ENCODE assay signal across 17 cellular contexts in genomic region chr15:60546764-60547163, GRCh38.
A peak's percentile ranks its signal among the peaks of the same experiment; 100 is the strongest.
DNase-seq lines count a peak whose midpoint lies in the region; ATAC-seq and TF ChIP-seq lines count a peak whose summit lies in the region.
"Had no signal": no experiment of that assay in that cellular context is flagged by ENCODE, and none has a peak within 500 bp of the region (broad histone marks: within the 10 kb centered on the region; RNA-seq: fewer than 3 reads in every experiment).

No MANE protein-coding gene starts in this region.

- no peaks in the 10 kb centered on the region for H4K20me1 ChIP-seq in hepatocyte (ENCODE audit: insufficient read depth, poor library complexity, severe bottlenecking)

- peak in 4 of 5 donors; percentile 47 to 83 (median 68) for DNase-seq in CD4-positive, alpha-beta memory T cell
- peak; percentile 58 for DNase-seq in GM12865 (ENCODE audit: low read depth)
- no peak for DNase-seq in activated T-helper 1 cell treated with anti-CD3 and anti-CD28 coated beads, Interleukin-12 subunit alpha, Interleukin-12 subunit beta, Interleukin-2, Interleukin-4 antibody, amounts not matched to agents 30 ng/mL and 10 ng/mL and 1 ng/mL, durations not matched to agents 14 hours and 24 hours and 36 hours (ENCODE audit: low spot score)
- DNase-seq in naive thymus-derived CD8-positive, alpha-beta T cell, result no peak
- no peak for DNase-seq in hepatocyte (ENCODE audit: low spot score)
- DNase-seq in retina, result no peak
- DNase-seq: colonic mucosa, foreskin fibroblast, HFFc6, midbrain, NCI-H226, nucleus accumbens, transverse colon, WERI-Rb-1 had no signal

- intact Hi-C loops in CD4-positive, alpha-beta memory T cell (cut with micrococcal nuclease), result no loop called here
- intact Hi-C loops in activated T-helper 1 cell treated with anti-CD3 and anti-CD28 coated beads, Interleukin-12 subunit alpha, Interleukin-12 subunit beta, Interleukin-2, Interleukin-4 antibody, amounts not matched to agents 30 ng/mL and 10 ng/mL and 1 ng/mL, durations not matched to agents 14 hours and 24 hours and 36 hours (cut with micrococcal nuclease), result loop anchor here (1.0 to 10.0 kb wide), 2 partner anchors 123 to 632 kb away; no protein-coding TSS in a partner anchor

- peaks cover 100% of the 10 kb centered on the region for H3K4me1 ChIP-seq in CD4-positive, alpha-beta memory T cell (ENCODE audit: insufficient read depth, low read length)
- no peaks in the 10 kb centered on the region for H3K4me1 ChIP-seq in hepatocyte (ENCODE audit: insufficient read depth)
- H3K4me1 ChIP-seq: colonic mucosa, transverse colon had no signal

- 87% methylated on average over 8 of the region's 8 CpGs for WGBS in hepatocyte (ENCODE audit: low lambda C conversion rate, missing lambda C conversion rate)

- ATAC-seq in naive thymus-derived CD8-positive, alpha-beta T cell, result peak in 1 of 2 donors; percentile 22
- no peak for ATAC-seq in HG03571 (IDR thresholded peaks at IDR 0.05; ENCODE audit: unreplicated experiment)
- ATAC-seq: GM12878, sciatic nerve had no signal

- H3K9me3 Mint-ChIP-seq in CD4-positive, alpha-beta memory T cell, result peaks cover 0 to 5% (median 0%) of the 10 kb centered on the region in 8 donors
- H3K9me3 Mint-ChIP-seq in activated T-helper 1 cell treated with anti-CD3 and anti-CD28 coated beads, Interleukin-12 subunit alpha, Interleukin-12 subunit beta, Interleukin-2, Interleukin-4 antibody, amounts not matched to agents 30 ng/mL and 10 ng/mL and 1 ng/mL, durations not matched to agents 14 hours and 24 hours and 36 hours, result no peaks in the 10 kb centered on the region
- no peaks in the 10 kb centered on the region for H3K9me3 Mint-ChIP-seq in naive thymus-derived CD8-positive, alpha-beta T cell
- H3K9me3 Mint-ChIP-seq: HFFc6 had no signal

- H3K9me3 ChIP-seq in CD4-positive, alpha-beta memory T cell (ENCODE audit: control insufficient read depth in 1 of 2, low read length in 2 of 2), result no peaks in the 10 kb centered on the region
- no peaks in the 10 kb centered on the region for H3K9me3 ChIP-seq in hepatocyte (ENCODE audit: low read depth)
- H3K9me3 ChIP-seq: colonic mucosa, transverse colon had no signal

- peak overlapping the region; percentile 68 for H3K27ac ChIP-seq in CD4-positive, alpha-beta memory T cell (ENCODE audit: low read depth, low read length)
- no peak overlapping the region for H3K27ac ChIP-seq in hepatocyte
- H3K27ac ChIP-seq: colonic mucosa, transverse colon, WERI-Rb-1 had no signal

- CTCF ChIA-PET in CD4-positive, alpha-beta memory T cell (lab: Charles Lee; ENCODE audit: partially characterized antibody), result interaction anchor here (1.0 to 2.3 kb wide), 8 partner anchors 9 to 370 kb away, joined by 3 to 12 read pairs (median 4); no protein-coding TSS in a partner anchor

- peak overlapping the region in 7 of 8 donors; percentile 11 to 77 (median 67) for H3K4me3 Mint-ChIP-seq in CD4-positive, alpha-beta memory T cell
- H3K4me3 Mint-ChIP-seq in activated T-helper 1 cell treated with anti-CD3 and anti-CD28 coated beads, Interleukin-12 subunit alpha, Interleukin-12 subunit beta, Interleukin-2, Interleukin-4 antibody, amounts not matched to agents 30 ng/mL and 10 ng/mL and 1 ng/mL, durations not matched to agents 14 hours and 24 hours and 36 hours, result no peak overlapping the region
- H3K4me3 Mint-ChIP-seq in naive thymus-derived CD8-positive, alpha-beta T cell, result peak overlapping the region in 9 of 10 donors; percentile 6 to 58 (median 44)
- H3K4me3 Mint-ChIP-seq: HFFc6 had no signal

- H3K4me2 ChIP-seq in hepatocyte, result no peak overlapping the region

- H3K36me3 Mint-ChIP-seq in CD4-positive, alpha-beta memory T cell, result peaks cover 19 to 51% of the 10 kb centered on the region in 2 donors
- peaks cover 34% of the 10 kb centered on the region for H3K36me3 Mint-ChIP-seq in activated T-helper 1 cell treated with anti-CD3 and anti-CD28 coated beads, Interleukin-12 subunit alpha, Interleukin-12 subunit beta, Interleukin-2, Interleukin-4 antibody, amounts not matched to agents 30 ng/mL and 10 ng/mL and 1 ng/mL, durations not matched to agents 14 hours and 24 hours and 36 hours (ENCODE audit: low read depth)
- peaks cover 0 to 24% (median 11%) of the 10 kb centered on the region in 3 donors for H3K36me3 Mint-ChIP-seq in naive thymus-derived CD8-positive, alpha-beta T cell

- no peaks in the 10 kb centered on the region for H3K27me3 ChIP-seq in CD4-positive, alpha-beta memory T cell (ENCODE audit: insufficient read depth, low read length)
- no peaks in the 10 kb centered on the region for H3K27me3 ChIP-seq in hepatocyte
- H3K27me3 ChIP-seq: colonic mucosa, transverse colon had no signal

- no peaks in the 10 kb centered on the region for H3K27me3 Mint-ChIP-seq in CD4-positive, alpha-beta memory T cell
- no peaks in the 10 kb centered on the region for H3K27me3 Mint-ChIP-seq in activated T-helper 1 cell treated with anti-CD3 and anti-CD28 coated beads, Interleukin-12 subunit alpha, Interleukin-12 subunit beta, Interleukin-2, Interleukin-4 antibody, amounts not matched to agents 30 ng/mL and 10 ng/mL and 1 ng/mL, durations not matched to agents 14 hours and 24 hours and 36 hours (ENCODE audit: insufficient read depth)
- no peaks in the 10 kb centered on the region for H3K27me3 Mint-ChIP-seq in naive thymus-derived CD8-positive, alpha-beta T cell

- peak overlapping the region; percentile 92 to 99 (median 97) for H3K27ac Mint-ChIP-seq in CD4-positive, alpha-beta memory T cell
- peak overlapping the region; percentile 93 for H3K27ac Mint-ChIP-seq in activated T-helper 1 cell treated with anti-CD3 and anti-CD28 coated beads, Interleukin-12 subunit alpha, Interleukin-12 subunit beta, Interleukin-2, Interleukin-4 antibody, amounts not matched to agents 30 ng/mL and 10 ng/mL and 1 ng/mL, durations not matched to agents 14 hours and 24 hours and 36 hours
- H3K27ac Mint-ChIP-seq in naive thymus-derived CD8-positive, alpha-beta T cell, result peak overlapping the region; percentile 86 to 99 (median 92)
- H3K27ac Mint-ChIP-seq: HFFc6 had no signal

- H3K4me1 Mint-ChIP-seq in CD4-positive, alpha-beta memory T cell, result peaks cover 79 to 100% (median 89%) of the 10 kb centered on the region in 4 donors
- peaks cover 96% of the 10 kb centered on the region for H3K4me1 Mint-ChIP-seq in activated T-helper 1 cell treated with anti-CD3 and anti-CD28 coated beads, Interleukin-12 subunit alpha, Interleukin-12 subunit beta, Interleukin-2, Interleukin-4 antibody, amounts not matched to agents 30 ng/mL and 10 ng/mL and 1 ng/mL, durations not matched to agents 14 hours and 24 hours and 36 hours (ENCODE audit: low read depth)
- H3K4me1 Mint-ChIP-seq in naive thymus-derived CD8-positive, alpha-beta T cell, result peaks cover 55 to 97% (median 95%) of the 10 kb centered on the region in 4 donors

- H2AFZ ChIP-seq in hepatocyte, result no peak overlapping the region

- no peaks in the 10 kb centered on the region for H3K36me3 ChIP-seq in CD4-positive, alpha-beta memory T cell (ENCODE audit: insufficient read depth, low read length)
- no peaks in the 10 kb centered on the region for H3K36me3 ChIP-seq in hepatocyte (replicated peaks; ENCODE audit: insufficient read depth, low read depth)
- H3K36me3 ChIP-seq: colonic mucosa, transverse colon, WERI-Rb-1 had no signal

- H3K4me3 ChIP-seq in CD4-positive, alpha-beta memory T cell (ENCODE audit: low read length in 2 of 2), result no peak overlapping the region
- no peak overlapping the region for H3K4me3 ChIP-seq in GM12865 (ENCODE audit: low read depth, low read length)
- H3K4me3 ChIP-seq in hepatocyte, result no peak overlapping the region
- H3K4me3 ChIP-seq: colonic mucosa, transverse colon had no signal

- H3K79me2 ChIP-seq in hepatocyte, result no peaks in the 10 kb centered on the region

- no peaks in the 10 kb centered on the region for H3K9me2 ChIP-seq in hepatocyte (replicated peaks; ENCODE audit: insufficient read depth)

- POLR2A ChIA-PET in CD4-positive, alpha-beta memory T cell (lab: Charles Lee; ENCODE audit: partially characterized antibody), result interaction anchor here (0.6 to 10.6 kb wide), 10 partner anchors 16 to 252 kb away, joined by 3 to 381 read pairs (median 4); no protein-coding TSS in a partner anchor
- POLR2A ChIA-PET in naive thymus-derived CD8-positive, alpha-beta T cell (lab: Charles Lee), result interaction anchor here (0.7 to 2.0 kb wide), 5 partner anchors 14 to 46 kb away, joined by 3 to 7 read pairs (median 4); no protein-coding TSS in a partner anchor

- TF ChIP-seq CTCF in GM12865 (IDR thresholded peaks at IDR 0.05; ENCODE audit: insufficient read depth, low read depth, low read length, missing control alignments), result no peak
- TF ChIP-seq CTCF in hepatocyte (IDR thresholded peaks at IDR 0.05; ENCODE audit: poor library complexity), result no peak

Comparison
In these comparisons a context has a peak if more than half of its experiments do, and no peak if none do; other contexts are left out.
1. DNase-seq: peak in CD4-positive, alpha-beta memory T cell (4 of 5) and GM12865 (single experiment); none in activated T-helper 1 cell treated with anti-CD3 and anti-CD28 coated beads, Interleukin-12 subunit alpha, Interleukin-12 subunit beta, Interleukin-2, Interleukin-4 antibody, amounts not matched to agents 30 ng/mL and 10 ng/mL and 1 ng/mL, durations not matched to agents 14 hours and 24 hours and 36 hours (single experiment), naive thymus-derived CD8-positive, alpha-beta T cell (0 of 10), hepatocyte (single experiment) and retina (single experiment).
2. Peak in every context shown above with its lines, with median percentiles within 50 percentile points of each other: H3K27ac Mint-ChIP-seq.